In genomic region chr3:58334013-58334321, GRCh38 we compare ENCODE assay signal across 8 cellular contexts. TPM values are rescaled to one million over a fixed set of nuclear protein-coding genes. Genes with fewer than 3 reads are reported as not detected.
A peak's percentile ranks its signal among the peaks of the same experiment; 100 is the strongest.
DNase-seq lines count a peak whose midpoint lies in the region; ATAC-seq and TF ChIP-seq lines count a peak whose summit lies in the region.

No MANE protein-coding gene starts in this region.

- 30 to 35% (median 33%) methylated on average over 4 of the region's 4 CpGs for WGBS in psoas muscle, 3 donors

- peak overlapping the region; percentile 71 for H3K4me2 ChIP-seq in fibroblast of lung (ENCODE audit: extremely low read depth, insufficient read depth, low read length)

- H3K4me1 ChIP-seq in SJSA1 (replicated peaks): peaks cover 38% of the 10 kb centered on the region
- peaks cover 17% of the 10 kb centered on the region for H3K4me1 ChIP-seq in fibroblast of lung (ENCODE audit: control insufficient read depth, extremely low read depth, insufficient read depth, low read length)
- H3K4me1 ChIP-seq in psoas muscle: peaks cover 26% of the 10 kb centered on the region

- no peak overlapping the region for H3K9ac ChIP-seq in fibroblast of lung (ENCODE audit: insufficient read depth, low read length)

- no peak for TF ChIP-seq CTCF in fibroblast of lung (conservative IDR thresholded peaks at IDR 0.05 in 1 of 2, IDR thresholded peaks at IDR 0.05 in 1 of 2; ENCODE audit: low read depth in 1 of 2, low read length in 2 of 2)
- TF ChIP-seq CTCF in psoas muscle (IDR thresholded peaks at IDR 0.05): no peak

- peaks cover 15% of the 10 kb centered on the region for H3K79me2 ChIP-seq in fibroblast of lung (ENCODE audit: control insufficient read depth, insufficient read depth, low read length)

- intact Hi-C loops in psoas muscle (cut with DNase I): loop anchor here in 1 of 2 donors (5.0 kb wide), 1 partner anchor 78 kb away; no protein-coding TSS in a partner anchor

- H3K36me3 ChIP-seq in SJSA1: peaks cover 5% of the 10 kb centered on the region; the same call in 1 of the 2 replicates
- H3K36me3 ChIP-seq in fibroblast of lung (ENCODE audit: control insufficient read depth, insufficient read depth, low read length): no peaks in the 10 kb centered on the region
- H3K36me3 ChIP-seq in psoas muscle (ENCODE audit: insufficient read depth in 1 of 2, low read depth in 1 of 2): no peaks in the 10 kb centered on the region

- H3K9me3 ChIP-seq in SJSA1 (replicated peaks) (peaks cover 5% of the 10 kb centered on the region; the same call in 1 of the 2 replicates), fibroblast of lung (ENCODE audit: control insufficient read depth, insufficient read depth, low read depth, low read length) (no peaks in the 10 kb centered on the region), psoas muscle (no peaks in the 10 kb centered on the region)

- in situ Hi-C loops in G401 (cut with HindIII; ENCODE audit: low sequenced_read_pairs): no loop called here

- peak; percentile 21 for DNase-seq in G401 (ENCODE audit: low spot score)
- DNase-seq in SJSA1 (ENCODE audit: low read depth in 1 of 2, low spot score in 2 of 2): peak in 1 of 2 experiments; percentile 12
- DNase-seq in fibroblast of lung (ENCODE audit: low read depth in 2 of 2): no peak
- DNase-seq in psoas muscle: no peak
- DNase-seq in NOMO-1 (lab: John Stamatoyannopoulos, UW; ENCODE audit: unreplicated experiment in 2 of 2): no peak
- no peak for DNase-seq in left lobe of liver (ENCODE audit: low spot score)
- no peak for DNase-seq in NCI-H1105 treated with DMSO at 0.1 percent for 48 hours (lab: John Stamatoyannopoulos, UW)

- no peaks in the 10 kb centered on the region for H4K20me1 ChIP-seq in fibroblast of lung (ENCODE audit: control insufficient read depth, extremely low read depth, insufficient read depth, low read length)

- H3K4me3 ChIP-seq in SJSA1 (peak overlapping the region; percentile 90), fibroblast of lung (replicated peaks in 1 of 4; ENCODE audit: control extremely low read depth in 1 of 4, insufficient read depth in 1 of 4, low read depth in 3 of 4, low read length in 4 of 4) (peak overlapping the region; percentile 82 to 94 (median 89)), psoas muscle (peak overlapping the region; percentile 70)

- H3K27me3 ChIP-seq in SJSA1 (replicated peaks): no peaks in the 10 kb centered on the region
- no peaks in the 10 kb centered on the region for H3K27me3 ChIP-seq in fibroblast of lung (ENCODE audit: control insufficient read depth, insufficient read depth, low read length)
- H3K27me3 ChIP-seq in psoas muscle (ENCODE audit: insufficient read depth in 3 of 3, low read length in 2 of 3): no peaks in the 10 kb centered on the region

- H3K27ac ChIP-seq in SJSA1: no peak overlapping the region
- peak overlapping the region; percentile 4 for H3K27ac ChIP-seq in fibroblast of lung (ENCODE audit: insufficient read depth, low read length)
- H3K27ac ChIP-seq in psoas muscle: peak overlapping the region; percentile 43

- no peak overlapping the region for H2AFZ ChIP-seq in fibroblast of lung (ENCODE audit: low read length)

- ATAC-seq in psoas muscle (no peak), GM18867 (IDR thresholded peaks at IDR 0.05; ENCODE audit: unreplicated experiment) (no peak), left lobe of liver (no peak)

RNA-seq across cellular contexts. Expression of gene PXK, which starts 1.3 kb away (rescaled TPM):
- 17.0 and 18.4 TPM in 2 replicates for total RNA-seq in G401 (2014; rRNA removed; shearing (Covaris generic))
- total RNA-seq in SJSA1 (2014; rRNA removed; shearing (Covaris generic)): 6.5 and 13.3 TPM in 2 replicates
- total RNA-seq in fibroblast of lung: 56.8 and 65.2 TPM in 2 replicates
- 49.6 and 54.6 TPM in 2 replicates for polyA plus RNA-seq in fibroblast of lung
- polyA plus RNA-seq in fibroblast of lung (2012): 26.8 and 33.5 TPM in 2 replicates
- polyA minus RNA-seq in fibroblast of lung (ENCODE audit: low replicate concordance): 15.4 and 20.1 TPM in 2 replicates
- 10 to 100 TPM; 15.5 to 17.5 (median 16.5) TPM for total RNA-seq in psoas muscle
- 10 to 100 TPM in 1 of 3 donors, 1 to 10 TPM in 2; 3.4 to 14.7 (median 8.6) TPM for polyA plus RNA-seq in psoas muscle
- total RNA-seq in left lobe of liver: 7.5 TPM

RNA-seq across cellular contexts. Expression of gene HTD2, which starts 27.6 kb away (rescaled TPM):
- 7.3 and 19.6 TPM in 2 replicates for total RNA-seq in G401 (2014; rRNA removed; shearing (Covaris generic))
- total RNA-seq in SJSA1 (2014; rRNA removed; shearing (Covaris generic)): 6.8 and 16.3 TPM in 2 replicates
- total RNA-seq in fibroblast of lung (8.9 and 9.5 TPM in 2 replicates), psoas muscle (10 to 100 TPM; 12.0 to 17.9 (median 15.8) TPM), left lobe of liver (6.8 TPM)
- polyA plus RNA-seq in fibroblast of lung (8.6 and 10.3 TPM in 2 replicates), psoas muscle (10 to 100 TPM; 10.9 to 37.0 (median 12.5) TPM)
- polyA plus RNA-seq in fibroblast of lung (2012): 5.0 and 6.3 TPM in 2 replicates
- 1.1 TPM in 2 replicates for polyA minus RNA-seq in fibroblast of lung (ENCODE audit: low replicate concordance)

RNA-seq across cellular contexts. Expression of gene RPP14, which starts 27.9 kb away (rescaled TPM):
- 17.0 and 25.1 TPM in 2 replicates for total RNA-seq in G401 (2014; rRNA removed; shearing (Covaris generic))
- total RNA-seq in SJSA1 (2014; rRNA removed; shearing (Covaris generic)): 14.9 and 23.0 TPM in 2 replicates
- total RNA-seq in fibroblast of lung: 10.6 and 11.0 TPM in 2 replicates
- 16.9 and 17.1 TPM in 2 replicates for polyA plus RNA-seq in fibroblast of lung
- 9.5 and 10.1 TPM in 2 replicates for polyA plus RNA-seq in fibroblast of lung (2012)
- 0.43 and 10.3 TPM in 2 replicates for polyA minus RNA-seq in fibroblast of lung (ENCODE audit: low replicate concordance)
- total RNA-seq in psoas muscle: 10 to 100 TPM; 24.9 to 35.0 (median 30.0) TPM
- 10 to 100 TPM; 17.3 to 36.6 (median 23.2) TPM for polyA plus RNA-seq in psoas muscle
- 9.7 TPM for total RNA-seq in left lobe of liver
